ENCODE assay signal across 1 cellular context in genomic region chr5:55385227-55385626, GRCh38.
TF ChIP-seq lines count a peak whose summit lies in the region.

No MANE protein-coding gene starts in this region.

TF ChIP-seq in HepG2, 621 proteins besides CTCF, POLR2A, EP300 and RAD21 (continued from another document):
- TF ChIP-seq NFAT5 (CRISPR knock-in tag; IDR thresholded peaks at IDR 0.05) (no peak), KIAA2018 (CRISPR knock-in tag; IDR thresholded peaks at IDR 0.05; ENCODE audit: borderline replicate concordance) (no peak), FOXK2 (IDR thresholded peaks at IDR 0.05) (no peak), ZBED4 (CRISPR knock-in tag; IDR thresholded peaks at IDR 0.05; ENCODE audit: borderline replicate concordance) (no peak), STAT5B (CRISPR knock-in tag; IDR thresholded peaks at IDR 0.05) (no peak), RCOR2 (CRISPR knock-in tag; IDR thresholded peaks at IDR 0.05) (no peak), HMGXB4 (CRISPR knock-in tag; IDR thresholded peaks at IDR 0.05; ENCODE audit: borderline replicate concordance in 1 of 2, low read depth in 1 of 2) (no peak), FOXA3 (CRISPR knock-in tag; IDR thresholded peaks at IDR 0.05) (no peak), PLSCR1 (CRISPR knock-in tag; IDR thresholded peaks at IDR 0.05; ENCODE audit: borderline replicate concordance) (no peak), ZNF224 (CRISPR knock-in tag; IDR thresholded peaks at IDR 0.05) (no peak), SNAI1 (CRISPR knock-in tag; IDR thresholded peaks at IDR 0.05; ENCODE audit: borderline replicate concordance) (no peak)
- TF ChIP-seq, protein P1, sequence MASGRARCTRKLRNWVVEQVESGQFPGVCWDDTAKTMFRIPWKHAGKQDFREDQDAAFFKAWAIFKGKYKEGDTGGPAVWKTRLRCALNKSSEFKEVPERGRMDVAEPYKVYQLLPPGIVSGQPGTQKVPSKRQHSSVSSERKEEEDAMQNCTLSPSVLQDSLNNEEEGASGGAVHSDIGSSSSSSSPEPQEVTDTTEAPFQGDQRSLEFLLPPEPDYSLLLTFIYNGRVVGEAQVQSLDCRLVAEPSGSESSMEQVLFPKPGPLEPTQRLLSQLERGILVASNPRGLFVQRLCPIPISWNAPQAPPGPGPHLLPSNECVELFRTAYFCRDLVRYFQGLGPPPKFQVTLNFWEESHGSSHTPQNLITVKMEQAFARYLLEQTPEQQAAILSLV (CRISPR knock-in tag; IDR thresholded peaks at IDR 0.05; ENCODE audit: borderline replicate concordance), result no peak
